2 cellular contexts compared by ENCODE assay signal in the genomic region with DNA sequence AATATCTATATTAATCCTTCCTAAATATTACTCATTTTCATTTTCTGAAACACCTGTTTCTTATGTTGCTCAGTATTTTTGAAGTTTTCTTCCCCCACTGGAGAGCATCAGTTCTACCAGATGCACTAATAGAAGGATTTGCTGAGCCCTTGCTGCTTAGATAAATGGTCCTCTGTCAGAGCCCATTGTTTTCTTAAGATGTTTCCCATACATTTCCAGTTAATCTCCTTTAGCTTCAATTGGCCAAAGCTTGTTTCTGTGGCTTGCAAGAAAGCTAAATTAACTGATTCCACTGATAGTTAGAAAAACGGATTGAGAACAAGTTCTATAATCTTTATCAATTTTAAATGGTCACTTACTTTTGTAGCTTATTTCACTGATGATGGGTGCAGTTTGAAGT.
TF ChIP-seq lines count a peak whose summit lies in the region.

No MANE protein-coding gene starts in this region.

TF ChIP-seq in GM23338, 12 proteins besides CTCF, POLR2A, EP300 and RAD21 (continues in another document):
- TF ChIP-seq STAT1 (IDR thresholded peaks at IDR 0.05; ENCODE audit: unreplicated experiment): no peak
- TF ChIP-seq EZH2phosphoT487 (IDR thresholded peaks at IDR 0.05; ENCODE audit: unreplicated experiment): no peak
- TF ChIP-seq NANOG (IDR thresholded peaks at IDR 0.05; ENCODE audit: borderline replicate concordance): no peak
- TF ChIP-seq POLR2AphosphoS5 (IDR thresholded peaks at IDR 0.05; ENCODE audit: low read depth): no peak
- TF ChIP-seq, protein P1, sequence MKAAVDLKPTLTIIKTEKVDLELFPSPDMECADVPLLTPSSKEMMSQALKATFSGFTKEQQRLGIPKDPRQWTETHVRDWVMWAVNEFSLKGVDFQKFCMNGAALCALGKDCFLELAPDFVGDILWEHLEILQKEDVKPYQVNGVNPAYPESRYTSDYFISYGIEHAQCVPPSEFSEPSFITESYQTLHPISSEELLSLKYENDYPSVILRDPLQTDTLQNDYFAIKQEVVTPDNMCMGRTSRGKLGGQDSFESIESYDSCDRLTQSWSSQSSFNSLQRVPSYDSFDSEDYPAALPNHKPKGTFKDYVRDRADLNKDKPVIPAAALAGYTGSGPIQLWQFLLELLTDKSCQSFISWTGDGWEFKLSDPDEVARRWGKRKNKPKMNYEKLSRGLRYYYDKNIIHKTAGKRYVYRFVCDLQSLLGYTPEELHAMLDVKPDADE (IDR thresholded peaks at IDR 0.05): no peak
- TF ChIP-seq EZH2 (IDR thresholded peaks at IDR 0.05; ENCODE audit: low read depth, unreplicated experiment): no peak
- no peak for TF ChIP-seq CREB1 (CRISPR knock-in tag; IDR thresholded peaks at IDR 0.05; ENCODE audit: low read depth)
- TF ChIP-seq ZNF114 (CRISPR knock-in tag; IDR thresholded peaks at IDR 0.05): no peak
- TF ChIP-seq, protein P2, sequence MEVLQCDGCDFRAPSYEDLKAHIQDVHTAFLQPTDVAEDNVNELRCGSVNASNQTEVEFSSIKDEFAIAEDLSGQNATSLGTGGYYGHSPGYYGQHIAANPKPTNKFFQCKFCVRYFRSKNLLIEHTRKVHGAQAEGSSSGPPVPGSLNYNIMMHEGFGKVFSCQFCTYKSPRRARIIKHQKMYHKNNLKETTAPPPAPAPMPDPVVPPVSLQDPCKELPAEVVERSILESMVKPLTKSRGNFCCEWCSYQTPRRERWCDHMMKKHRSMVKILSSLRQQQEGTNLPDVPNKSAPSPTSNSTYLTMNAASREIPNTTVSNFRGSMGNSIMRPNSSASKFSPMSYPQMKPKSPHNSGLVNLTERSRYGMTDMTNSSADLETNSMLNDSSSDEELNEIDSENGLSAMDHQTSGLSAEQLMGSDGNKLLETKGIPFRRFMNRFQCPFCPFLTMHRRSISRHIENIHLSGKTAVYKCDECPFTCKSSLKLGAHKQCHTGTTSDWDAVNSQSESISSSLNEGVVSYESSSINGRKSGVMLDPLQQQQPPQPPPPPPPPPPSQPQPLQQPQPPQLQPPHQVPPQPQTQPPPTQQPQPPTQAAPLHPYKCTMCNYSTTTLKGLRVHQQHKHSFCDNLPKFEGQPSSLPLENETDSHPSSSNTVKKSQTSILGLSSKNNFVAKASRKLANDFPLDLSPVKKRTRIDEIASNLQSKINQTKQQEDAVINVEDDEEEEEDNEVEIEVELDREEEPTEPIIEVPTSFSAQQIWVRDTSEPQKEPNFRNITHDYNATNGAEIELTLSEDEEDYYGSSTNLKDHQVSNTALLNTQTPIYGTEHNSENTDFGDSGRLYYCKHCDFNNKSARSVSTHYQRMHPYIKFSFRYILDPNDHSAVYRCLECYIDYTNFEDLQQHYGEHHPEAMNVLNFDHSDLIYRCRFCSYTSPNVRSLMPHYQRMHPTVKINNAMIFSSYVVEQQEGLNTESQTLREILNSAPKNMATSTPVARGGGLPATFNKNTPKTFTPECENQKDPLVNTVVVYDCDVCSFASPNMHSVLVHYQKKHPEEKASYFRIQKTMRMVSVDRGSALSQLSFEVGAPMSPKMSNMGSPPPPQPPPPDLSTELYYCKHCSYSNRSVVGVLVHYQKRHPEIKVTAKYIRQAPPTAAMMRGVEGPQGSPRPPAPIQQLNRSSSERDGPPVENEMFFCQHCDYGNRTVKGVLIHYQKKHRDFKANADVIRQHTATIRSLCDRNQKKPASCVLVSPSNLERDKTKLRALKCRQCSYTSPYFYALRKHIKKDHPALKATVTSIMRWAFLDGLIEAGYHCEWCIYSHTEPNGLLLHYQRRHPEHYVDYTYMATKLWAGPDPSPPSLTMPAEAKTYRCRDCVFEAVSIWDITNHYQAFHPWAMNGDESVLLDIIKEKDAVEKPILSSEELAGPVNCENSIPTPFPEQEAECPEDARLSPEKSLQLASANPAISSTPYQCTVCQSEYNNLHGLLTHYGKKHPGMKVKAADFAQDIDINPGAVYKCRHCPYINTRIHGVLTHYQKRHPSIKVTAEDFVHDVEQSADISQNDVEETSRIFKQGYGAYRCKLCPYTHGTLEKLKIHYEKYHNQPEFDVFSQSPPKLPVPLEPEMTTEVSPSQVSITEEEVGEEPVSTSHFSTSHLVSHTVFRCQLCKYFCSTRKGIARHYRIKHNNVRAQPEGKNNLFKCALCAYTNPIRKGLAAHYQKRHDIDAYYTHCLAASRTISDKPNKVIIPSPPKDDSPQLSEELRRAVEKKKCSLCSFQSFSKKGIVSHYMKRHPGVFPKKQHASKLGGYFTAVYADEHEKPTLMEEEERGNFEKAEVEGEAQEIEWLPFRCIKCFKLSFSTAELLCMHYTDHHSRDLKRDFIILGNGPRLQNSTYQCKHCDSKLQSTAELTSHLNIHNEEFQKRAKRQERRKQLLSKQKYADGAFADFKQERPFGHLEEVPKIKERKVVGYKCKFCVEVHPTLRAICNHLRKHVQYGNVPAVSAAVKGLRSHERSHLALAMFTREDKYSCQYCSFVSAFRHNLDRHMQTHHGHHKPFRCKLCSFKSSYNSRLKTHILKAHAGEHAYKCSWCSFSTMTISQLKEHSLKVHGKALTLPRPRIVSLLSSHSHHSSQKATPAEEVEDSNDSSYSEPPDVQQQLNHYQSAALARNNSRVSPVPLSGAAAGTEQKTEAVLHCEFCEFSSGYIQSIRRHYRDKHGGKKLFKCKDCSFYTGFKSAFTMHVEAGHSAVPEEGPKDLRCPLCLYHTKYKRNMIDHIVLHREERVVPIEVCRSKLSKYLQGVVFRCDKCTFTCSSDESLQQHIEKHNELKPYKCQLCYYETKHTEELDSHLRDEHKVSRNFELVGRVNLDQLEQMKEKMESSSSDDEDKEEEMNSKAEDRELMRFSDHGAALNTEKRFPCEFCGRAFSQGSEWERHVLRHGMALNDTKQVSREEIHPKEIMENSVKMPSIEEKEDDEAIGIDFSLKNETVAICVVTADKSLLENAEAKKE (CRISPR knock-in tag; IDR thresholded peaks at IDR 0.05): no peak
- TF ChIP-seq ZNF331 (CRISPR knock-in tag; IDR thresholded peaks at IDR 0.05; ENCODE audit: low read depth): no peak

TF ChIP-seq in endothelial cell of umbilical vein, 7 proteins besides CTCF, POLR2A, EP300 and RAD21:
- TF ChIP-seq POLR2AphosphoS5 (IDR thresholded peaks at IDR 0.05; ENCODE audit: insufficient read depth, low read depth, low read length): no peak
- TF ChIP-seq, protein P3, sequence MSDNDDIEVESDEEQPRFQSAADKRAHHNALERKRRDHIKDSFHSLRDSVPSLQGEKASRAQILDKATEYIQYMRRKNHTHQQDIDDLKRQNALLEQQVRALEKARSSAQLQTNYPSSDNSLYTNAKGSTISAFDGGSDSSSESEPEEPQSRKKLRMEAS (IDR thresholded peaks at IDR 0.05; ENCODE audit: insufficient read depth, insufficient read length): no peak
- no peak for TF ChIP-seq EZH2 (IDR thresholded peaks at IDR 0.05; ENCODE audit: borderline replicate concordance, low read depth, low read length, severe bottlenecking)
- TF ChIP-seq MYC (IDR thresholded peaks at IDR 0.05; ENCODE audit: low read depth, low read length): no peak
- no peak for TF ChIP-seq FOS (IDR thresholded peaks at IDR 0.05; ENCODE audit: borderline replicate concordance, insufficient read depth, low read length)
- no peak for TF ChIP-seq JUN (IDR thresholded peaks at IDR 0.05; ENCODE audit: borderline replicate concordance, insufficient read depth, insufficient read length, low read depth)
- TF ChIP-seq GATA2 (IDR thresholded peaks at IDR 0.05; ENCODE audit: insufficient read depth, insufficient read length, low read depth, low read length): no peak
TF ChIP-seq in endothelial cell of umbilical vein: peak in this region for 0.
